1 cellular context compared by ENCODE assay signal in genomic region chr17:64231567-64232141, GRCh38.
A peak's percentile ranks its signal among the peaks of the same experiment; 100 is the strongest.
TF ChIP-seq lines count a peak whose summit lies in the region.

No MANE protein-coding gene starts in this region.

TF ChIP-seq in K562, 482 proteins besides CTCF, POLR2A, EP300 and RAD21 (continued from another document and continues in another):
- TF ChIP-seq, protein P1, sequence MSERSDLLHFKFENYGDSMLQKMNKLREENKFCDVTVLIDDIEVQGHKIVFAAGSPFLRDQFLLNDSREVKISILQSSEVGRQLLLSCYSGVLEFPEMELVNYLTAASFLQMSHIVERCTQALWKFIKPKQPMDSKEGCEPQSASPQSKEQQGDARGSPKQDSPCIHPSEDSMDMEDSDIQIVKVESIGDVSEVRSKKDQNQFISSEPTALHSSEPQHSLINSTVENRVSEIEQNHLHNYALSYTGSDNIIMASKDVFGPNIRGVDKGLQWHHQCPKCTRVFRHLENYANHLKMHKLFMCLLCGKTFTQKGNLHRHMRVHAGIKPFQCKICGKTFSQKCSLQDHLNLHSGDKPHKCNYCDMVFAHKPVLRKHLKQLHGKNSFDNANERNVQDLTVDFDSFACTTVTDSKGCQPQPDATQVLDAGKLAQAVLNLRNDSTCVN (CRISPR knock-in tag; IDR thresholded peaks at IDR 0.05), result no peak
- TF ChIP-seq ZSCAN32 (CRISPR knock-in tag; IDR thresholded peaks at IDR 0.05) (no peak), ARID1B (IDR thresholded peaks at IDR 0.05) (peak; percentile 74), ZNF146 (CRISPR knock-in tag; IDR thresholded peaks at IDR 0.05; ENCODE audit: unreplicated experiment) (no peak), TAL1 (IDR thresholded peaks at IDR 0.05) (peak; percentile 80), TFAP4 (CRISPR knock-in tag; IDR thresholded peaks at IDR 0.05; ENCODE audit: borderline replicate concordance) (peak; percentile 38; the same call in 1 of the 2 replicates), PHTF2 (CRISPR knock-in tag; IDR thresholded peaks at IDR 0.05) (no peak), ILK (tag; IDR thresholded peaks at IDR 0.05; ENCODE audit: borderline replicate concordance, low read depth) (no peak), WHSC1 (IDR thresholded peaks at IDR 0.05; ENCODE audit: low read length) (no peak), GATA2 (CRISPR knock-in tag; IDR thresholded peaks at IDR 0.05) (peak; percentile 68; the same call in 1 of the 2 replicates), ZNF740 (CRISPR knock-in tag; IDR thresholded peaks at IDR 0.05) (no peak), ZNF740 (tag; IDR thresholded peaks at IDR 0.05) (no peak), SLC30A9 (CRISPR knock-in tag; IDR thresholded peaks at IDR 0.05) (no peak), NEUROD1 (IDR thresholded peaks at IDR 0.05; ENCODE audit: borderline replicate concordance, low read depth, low read length, partially characterized antibody) (no peak), ATF4 (CRISPR knock-in tag; IDR thresholded peaks at IDR 0.05) (no peak), CREB3 (tag; conservative IDR thresholded peaks at IDR 0.05; ENCODE audit: low read depth) (no peak; the same call in 1 of the 2 replicates), ZNF280B (CRISPR knock-in tag; IDR thresholded peaks at IDR 0.05) (no peak), CREB3L1 (IDR thresholded peaks at IDR 0.05; ENCODE audit: borderline replicate concordance, low read depth) (no peak), ZBTB17 (CRISPR knock-in tag; IDR thresholded peaks at IDR 0.05) (no peak), NFATC3 (IDR thresholded peaks at IDR 0.05) (no peak), FOS (IDR thresholded peaks at IDR 0.05; ENCODE audit: extremely low read depth, insufficient read length) (no peak), NR4A1 (CRISPR knock-in tag; IDR thresholded peaks at IDR 0.05) (no peak), NR4A1 (tag; IDR thresholded peaks at IDR 0.05) (no peak), EWSR1 (IDR thresholded peaks at IDR 0.05; ENCODE audit: borderline replicate concordance, low read depth, partially characterized antibody) (no peak), EZH2 (IDR thresholded peaks at IDR 0.05; ENCODE audit: borderline replicate concordance, low read depth, low read length) (no peak), GTF2E2 (tag; IDR thresholded peaks at IDR 0.05) (no peak), ZNF311 (CRISPR knock-in tag; IDR thresholded peaks at IDR 0.05) (no peak), KAT7 (CRISPR knock-in tag; IDR thresholded peaks at IDR 0.05; ENCODE audit: borderline replicate concordance) (no peak), SIN3A (IDR thresholded peaks at IDR 0.05; ENCODE audit: borderline replicate concordance in 2 of 2, control insufficient read depth in 1 of 2, low read depth in 2 of 2, low read length in 2 of 2) (no peak), ZNF133 (CRISPR knock-in tag; IDR thresholded peaks at IDR 0.05) (no peak), RUNX1 (IDR thresholded peaks at IDR 0.05; ENCODE audit: low read depth) (no peak), CREM (IDR thresholded peaks at IDR 0.05; ENCODE audit: low read depth) (peak; percentile 31; the same call in 1 of the 2 replicates), SIN3B (IDR thresholded peaks at IDR 0.05; ENCODE audit: low read depth) (no peak), KLF13 (tag; IDR thresholded peaks at IDR 0.05; ENCODE audit: borderline replicate concordance, low read depth) (no peak), THRAP3 (IDR thresholded peaks at IDR 0.05; ENCODE audit: borderline replicate concordance) (no peak), FUS (optimal IDR thresholded peaks at IDR 0.05; ENCODE audit: low read depth, low read length) (no peak), TSC22D4 (tag; IDR thresholded peaks at IDR 0.05) (no peak), SP1 (CRISPR knock-in tag; IDR thresholded peaks at IDR 0.05) (no peak), ZNF717 (CRISPR knock-in tag; IDR thresholded peaks at IDR 0.05) (no peak), ATF3 (IDR thresholded peaks at IDR 0.05) (no peak), ATF3 (CRISPR knock-in tag; conservative IDR thresholded peaks at IDR 0.05) (no peak), ZNF609 (CRISPR knock-in tag; IDR thresholded peaks at IDR 0.05; ENCODE audit: borderline replicate concordance) (no peak), MAFF (IDR thresholded peaks at IDR 0.05; ENCODE audit: low read length) (peak; percentile 24; the same call in 1 of the 2 replicates), ZNF263 (CRISPR knock-in tag; IDR thresholded peaks at IDR 0.05; ENCODE audit: borderline replicate concordance) (no peak), OTX1 (CRISPR knock-in tag; IDR thresholded peaks at IDR 0.05) (no peak), BRD4 (IDR thresholded peaks at IDR 0.05) (no peak)
- TF ChIP-seq, protein P2, sequence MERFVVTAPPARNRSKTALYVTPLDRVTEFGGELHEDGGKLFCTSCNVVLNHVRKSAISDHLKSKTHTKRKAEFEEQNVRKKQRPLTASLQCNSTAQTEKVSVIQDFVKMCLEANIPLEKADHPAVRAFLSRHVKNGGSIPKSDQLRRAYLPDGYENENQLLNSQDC (CRISPR knock-in tag; IDR thresholded peaks at IDR 0.05), result no peak
- TF ChIP-seq, protein P3, sequence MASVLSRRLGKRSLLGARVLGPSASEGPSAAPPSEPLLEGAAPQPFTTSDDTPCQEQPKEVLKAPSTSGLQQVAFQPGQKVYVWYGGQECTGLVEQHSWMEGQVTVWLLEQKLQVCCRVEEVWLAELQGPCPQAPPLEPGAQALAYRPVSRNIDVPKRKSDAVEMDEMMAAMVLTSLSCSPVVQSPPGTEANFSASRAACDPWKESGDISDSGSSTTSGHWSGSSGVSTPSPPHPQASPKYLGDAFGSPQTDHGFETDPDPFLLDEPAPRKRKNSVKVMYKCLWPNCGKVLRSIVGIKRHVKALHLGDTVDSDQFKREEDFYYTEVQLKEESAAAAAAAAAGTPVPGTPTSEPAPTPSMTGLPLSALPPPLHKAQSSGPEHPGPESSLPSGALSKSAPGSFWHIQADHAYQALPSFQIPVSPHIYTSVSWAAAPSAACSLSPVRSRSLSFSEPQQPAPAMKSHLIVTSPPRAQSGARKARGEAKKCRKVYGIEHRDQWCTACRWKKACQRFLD (CRISPR knock-in tag; IDR thresholded peaks at IDR 0.05), result no peak
- TF ChIP-seq, protein P4, sequence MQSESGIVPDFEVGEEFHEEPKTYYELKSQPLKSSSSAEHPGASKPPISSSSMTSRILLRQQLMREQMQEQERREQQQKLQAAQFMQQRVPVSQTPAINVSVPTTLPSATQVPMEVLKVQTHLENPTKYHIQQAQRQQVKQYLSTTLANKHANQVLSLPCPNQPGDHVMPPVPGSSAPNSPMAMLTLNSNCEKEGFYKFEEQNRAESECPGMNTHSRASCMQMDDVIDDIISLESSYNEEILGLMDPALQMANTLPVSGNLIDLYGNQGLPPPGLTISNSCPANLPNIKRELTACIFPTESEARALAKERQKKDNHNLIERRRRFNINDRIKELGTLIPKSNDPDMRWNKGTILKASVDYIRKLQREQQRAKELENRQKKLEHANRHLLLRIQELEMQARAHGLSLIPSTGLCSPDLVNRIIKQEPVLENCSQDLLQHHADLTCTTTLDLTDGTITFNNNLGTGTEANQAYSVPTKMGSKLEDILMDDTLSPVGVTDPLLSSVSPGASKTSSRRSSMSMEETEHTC (IDR thresholded peaks at IDR 0.05), result no peak
- TF ChIP-seq, protein P5, sequence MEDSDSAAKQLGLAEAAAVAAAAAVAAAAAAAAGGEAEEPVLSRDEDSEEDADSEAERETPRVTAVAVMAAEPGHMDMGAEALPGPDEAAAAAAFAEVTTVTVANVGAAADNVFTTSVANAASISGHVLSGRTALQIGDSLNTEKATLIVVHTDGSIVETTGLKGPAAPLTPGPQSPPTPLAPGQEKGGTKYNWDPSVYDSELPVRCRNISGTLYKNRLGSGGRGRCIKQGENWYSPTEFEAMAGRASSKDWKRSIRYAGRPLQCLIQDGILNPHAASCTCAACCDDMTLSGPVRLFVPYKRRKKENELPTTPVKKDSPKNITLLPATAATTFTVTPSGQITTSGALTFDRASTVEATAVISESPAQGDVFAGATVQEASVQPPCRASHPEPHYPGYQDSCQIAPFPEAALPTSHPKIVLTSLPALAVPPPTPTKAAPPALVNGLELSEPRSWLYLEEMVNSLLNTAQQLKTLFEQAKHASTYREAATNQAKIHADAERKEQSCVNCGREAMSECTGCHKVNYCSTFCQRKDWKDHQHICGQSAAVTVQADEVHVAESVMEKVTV (CRISPR knock-in tag; IDR thresholded peaks at IDR 0.05), result no peak
